In the genomic region with DNA sequence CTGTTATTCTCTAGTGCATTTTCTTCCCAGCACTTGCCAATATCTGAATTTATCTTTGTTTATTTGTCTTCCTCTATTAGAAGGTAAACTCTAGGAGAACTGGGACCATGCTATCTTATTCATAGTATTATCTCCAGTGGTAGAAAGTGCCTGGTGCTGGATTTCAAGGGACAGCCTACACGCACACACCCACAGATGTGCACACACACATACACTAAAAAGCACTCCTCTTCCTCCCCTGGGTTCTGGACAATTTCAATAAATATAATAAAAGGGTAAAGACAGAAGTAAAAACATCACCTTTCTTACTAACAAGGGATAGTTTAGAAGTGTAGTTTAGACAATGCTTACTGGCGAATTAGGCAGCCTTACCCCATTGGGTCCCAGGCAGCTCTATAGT, we compare ENCODE assay signal across 3 cellular contexts.
TF ChIP-seq lines count a peak whose summit lies in the region.

No MANE protein-coding gene starts in this region.

TF ChIP-seq in GM23338, 12 proteins besides CTCF, POLR2A, EP300 and RAD21:
- TF ChIP-seq EZH2phosphoT487 (IDR thresholded peaks at IDR 0.05; ENCODE audit: unreplicated experiment) (no peak), ZNF114 (CRISPR knock-in tag; IDR thresholded peaks at IDR 0.05) (no peak), EZH2 (IDR thresholded peaks at IDR 0.05; ENCODE audit: low read depth, unreplicated experiment) (no peak), NANOG (IDR thresholded peaks at IDR 0.05; ENCODE audit: borderline replicate concordance) (no peak), CREB1 (CRISPR knock-in tag; IDR thresholded peaks at IDR 0.05; ENCODE audit: low read depth) (no peak), POLR2AphosphoS5 (IDR thresholded peaks at IDR 0.05; ENCODE audit: low read depth) (no peak)
- TF ChIP-seq, protein P1, sequence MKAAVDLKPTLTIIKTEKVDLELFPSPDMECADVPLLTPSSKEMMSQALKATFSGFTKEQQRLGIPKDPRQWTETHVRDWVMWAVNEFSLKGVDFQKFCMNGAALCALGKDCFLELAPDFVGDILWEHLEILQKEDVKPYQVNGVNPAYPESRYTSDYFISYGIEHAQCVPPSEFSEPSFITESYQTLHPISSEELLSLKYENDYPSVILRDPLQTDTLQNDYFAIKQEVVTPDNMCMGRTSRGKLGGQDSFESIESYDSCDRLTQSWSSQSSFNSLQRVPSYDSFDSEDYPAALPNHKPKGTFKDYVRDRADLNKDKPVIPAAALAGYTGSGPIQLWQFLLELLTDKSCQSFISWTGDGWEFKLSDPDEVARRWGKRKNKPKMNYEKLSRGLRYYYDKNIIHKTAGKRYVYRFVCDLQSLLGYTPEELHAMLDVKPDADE (IDR thresholded peaks at IDR 0.05) = no peak
- TF ChIP-seq, protein P2, sequence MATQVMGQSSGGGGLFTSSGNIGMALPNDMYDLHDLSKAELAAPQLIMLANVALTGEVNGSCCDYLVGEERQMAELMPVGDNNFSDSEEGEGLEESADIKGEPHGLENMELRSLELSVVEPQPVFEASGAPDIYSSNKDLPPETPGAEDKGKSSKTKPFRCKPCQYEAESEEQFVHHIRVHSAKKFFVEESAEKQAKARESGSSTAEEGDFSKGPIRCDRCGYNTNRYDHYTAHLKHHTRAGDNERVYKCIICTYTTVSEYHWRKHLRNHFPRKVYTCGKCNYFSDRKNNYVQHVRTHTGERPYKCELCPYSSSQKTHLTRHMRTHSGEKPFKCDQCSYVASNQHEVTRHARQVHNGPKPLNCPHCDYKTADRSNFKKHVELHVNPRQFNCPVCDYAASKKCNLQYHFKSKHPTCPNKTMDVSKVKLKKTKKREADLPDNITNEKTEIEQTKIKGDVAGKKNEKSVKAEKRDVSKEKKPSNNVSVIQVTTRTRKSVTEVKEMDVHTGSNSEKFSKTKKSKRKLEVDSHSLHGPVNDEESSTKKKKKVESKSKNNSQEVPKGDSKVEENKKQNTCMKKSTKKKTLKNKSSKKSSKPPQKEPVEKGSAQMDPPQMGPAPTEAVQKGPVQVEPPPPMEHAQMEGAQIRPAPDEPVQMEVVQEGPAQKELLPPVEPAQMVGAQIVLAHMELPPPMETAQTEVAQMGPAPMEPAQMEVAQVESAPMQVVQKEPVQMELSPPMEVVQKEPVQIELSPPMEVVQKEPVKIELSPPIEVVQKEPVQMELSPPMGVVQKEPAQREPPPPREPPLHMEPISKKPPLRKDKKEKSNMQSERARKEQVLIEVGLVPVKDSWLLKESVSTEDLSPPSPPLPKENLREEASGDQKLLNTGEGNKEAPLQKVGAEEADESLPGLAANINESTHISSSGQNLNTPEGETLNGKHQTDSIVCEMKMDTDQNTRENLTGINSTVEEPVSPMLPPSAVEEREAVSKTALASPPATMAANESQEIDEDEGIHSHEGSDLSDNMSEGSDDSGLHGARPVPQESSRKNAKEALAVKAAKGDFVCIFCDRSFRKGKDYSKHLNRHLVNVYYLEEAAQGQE (IDR thresholded peaks at IDR 0.05; ENCODE audit: unreplicated experiment) = no peak
TF ChIP-seq in GM23338: peak in this region for 0.

TF ChIP-seq in IMR-90, 13 proteins besides CTCF, POLR2A, EP300 and RAD21:
- no peak for TF ChIP-seq MAFK (IDR thresholded peaks at IDR 0.05; ENCODE audit: low read depth, low read length)
- no peak for TF ChIP-seq CHD1 (IDR thresholded peaks at IDR 0.05; ENCODE audit: low read depth, low read length)
- TF ChIP-seq RCOR1 (IDR thresholded peaks at IDR 0.05; ENCODE audit: insufficient replicate concordance, low read length) = no peak
- TF ChIP-seq SMC3 (IDR thresholded peaks at IDR 0.05; ENCODE audit: low read depth, low read length) = no peak
- no peak for TF ChIP-seq RFX5 (IDR thresholded peaks at IDR 0.05; ENCODE audit: low read depth, low read length)
- TF ChIP-seq BHLHE40 (IDR thresholded peaks at IDR 0.05; ENCODE audit: low read depth, low read length) = no peak
- no peak for TF ChIP-seq CEBPB (IDR thresholded peaks at IDR 0.05; ENCODE audit: low read depth, low read length)
- TF ChIP-seq FOS (IDR thresholded peaks at IDR 0.05; ENCODE audit: low read depth, low read length) = no peak
- TF ChIP-seq, protein P3, sequence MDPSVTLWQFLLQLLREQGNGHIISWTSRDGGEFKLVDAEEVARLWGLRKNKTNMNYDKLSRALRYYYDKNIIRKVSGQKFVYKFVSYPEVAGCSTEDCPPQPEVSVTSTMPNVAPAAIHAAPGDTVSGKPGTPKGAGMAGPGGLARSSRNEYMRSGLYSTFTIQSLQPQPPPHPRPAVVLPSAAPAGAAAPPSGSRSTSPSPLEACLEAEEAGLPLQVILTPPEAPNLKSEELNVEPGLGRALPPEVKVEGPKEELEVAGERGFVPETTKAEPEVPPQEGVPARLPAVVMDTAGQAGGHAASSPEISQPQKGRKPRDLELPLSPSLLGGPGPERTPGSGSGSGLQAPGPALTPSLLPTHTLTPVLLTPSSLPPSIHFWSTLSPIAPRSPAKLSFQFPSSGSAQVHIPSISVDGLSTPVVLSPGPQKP (IDR thresholded peaks at IDR 0.05; ENCODE audit: borderline replicate concordance, low read depth, low read length) = no peak
- TF ChIP-seq MAZ (IDR thresholded peaks at IDR 0.05; ENCODE audit: borderline replicate concordance, low read depth, low read length) = no peak
- no peak for TF ChIP-seq NFE2L2 (IDR thresholded peaks at IDR 0.05; ENCODE audit: low read depth, low read length)

TF ChIP-seq in K562, 482 proteins besides CTCF, POLR2A, EP300 and RAD21:
- TF ChIP-seq ZNF146 (CRISPR knock-in tag; IDR thresholded peaks at IDR 0.05; ENCODE audit: unreplicated experiment) (no peak), CC2D1A (IDR thresholded peaks at IDR 0.05) (no peak), MIER1 (IDR thresholded peaks at IDR 0.05; ENCODE audit: low read depth) (no peak), HLTF (IDR thresholded peaks at IDR 0.05) (no peak), ZNF217 (CRISPR knock-in tag; IDR thresholded peaks at IDR 0.05) (no peak)
- TF ChIP-seq, protein P4, sequence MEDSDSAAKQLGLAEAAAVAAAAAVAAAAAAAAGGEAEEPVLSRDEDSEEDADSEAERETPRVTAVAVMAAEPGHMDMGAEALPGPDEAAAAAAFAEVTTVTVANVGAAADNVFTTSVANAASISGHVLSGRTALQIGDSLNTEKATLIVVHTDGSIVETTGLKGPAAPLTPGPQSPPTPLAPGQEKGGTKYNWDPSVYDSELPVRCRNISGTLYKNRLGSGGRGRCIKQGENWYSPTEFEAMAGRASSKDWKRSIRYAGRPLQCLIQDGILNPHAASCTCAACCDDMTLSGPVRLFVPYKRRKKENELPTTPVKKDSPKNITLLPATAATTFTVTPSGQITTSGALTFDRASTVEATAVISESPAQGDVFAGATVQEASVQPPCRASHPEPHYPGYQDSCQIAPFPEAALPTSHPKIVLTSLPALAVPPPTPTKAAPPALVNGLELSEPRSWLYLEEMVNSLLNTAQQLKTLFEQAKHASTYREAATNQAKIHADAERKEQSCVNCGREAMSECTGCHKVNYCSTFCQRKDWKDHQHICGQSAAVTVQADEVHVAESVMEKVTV (CRISPR knock-in tag; IDR thresholded peaks at IDR 0.05) = no peak
- TF ChIP-seq, protein P5, sequence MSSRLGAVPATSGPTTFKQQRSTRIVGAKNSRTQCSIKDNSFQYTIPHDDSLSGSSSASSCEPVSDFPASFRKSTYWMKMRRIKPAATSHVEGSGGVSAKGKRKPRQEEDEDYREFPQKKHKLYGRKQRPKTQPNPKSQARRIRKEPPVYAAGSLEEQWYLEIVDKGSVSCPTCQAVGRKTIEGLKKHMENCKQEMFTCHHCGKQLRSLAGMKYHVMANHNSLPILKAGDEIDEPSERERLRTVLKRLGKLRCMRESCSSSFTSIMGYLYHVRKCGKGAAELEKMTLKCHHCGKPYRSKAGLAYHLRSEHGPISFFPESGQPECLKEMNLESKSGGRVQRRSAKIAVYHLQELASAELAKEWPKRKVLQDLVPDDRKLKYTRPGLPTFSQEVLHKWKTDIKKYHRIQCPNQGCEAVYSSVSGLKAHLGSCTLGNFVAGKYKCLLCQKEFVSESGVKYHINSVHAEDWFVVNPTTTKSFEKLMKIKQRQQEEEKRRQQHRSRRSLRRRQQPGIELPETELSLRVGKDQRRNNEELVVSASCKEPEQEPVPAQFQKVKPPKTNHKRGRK (tag; IDR thresholded peaks at IDR 0.05) = no peak
TF ChIP-seq in K562: peak in this region for 0.
